Comparison of ENCODE assay signal across 2 cellular contexts in genomic region chr1:167922611-167923074, GRCh38.
TF ChIP-seq lines count a peak whose summit lies in the region.

No MANE protein-coding gene starts in this region.

TF ChIP-seq in IMR-90, 13 proteins besides CTCF, POLR2A, EP300 and RAD21:
- TF ChIP-seq RFX5 (IDR thresholded peaks at IDR 0.05; ENCODE audit: low read depth, low read length) = no peak
- TF ChIP-seq, protein P1, sequence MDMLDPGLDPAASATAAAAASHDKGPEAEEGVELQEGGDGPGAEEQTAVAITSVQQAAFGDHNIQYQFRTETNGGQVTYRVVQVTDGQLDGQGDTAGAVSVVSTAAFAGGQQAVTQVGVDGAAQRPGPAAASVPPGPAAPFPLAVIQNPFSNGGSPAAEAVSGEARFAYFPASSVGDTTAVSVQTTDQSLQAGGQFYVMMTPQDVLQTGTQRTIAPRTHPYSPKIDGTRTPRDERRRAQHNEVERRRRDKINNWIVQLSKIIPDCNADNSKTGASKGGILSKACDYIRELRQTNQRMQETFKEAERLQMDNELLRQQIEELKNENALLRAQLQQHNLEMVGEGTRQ (IDR thresholded peaks at IDR 0.05; ENCODE audit: low read depth, low read length) = no peak

TF ChIP-seq in endothelial cell of umbilical vein, 7 proteins besides CTCF, POLR2A, EP300 and RAD21:
- TF ChIP-seq POLR2AphosphoS5 (IDR thresholded peaks at IDR 0.05; ENCODE audit: insufficient read depth, low read depth, low read length) (no peak), FOS (IDR thresholded peaks at IDR 0.05; ENCODE audit: borderline replicate concordance, insufficient read depth, low read length) (peak; percentile 6)
